29 cellular contexts compared by ENCODE assay signal in the genomic region with DNA sequence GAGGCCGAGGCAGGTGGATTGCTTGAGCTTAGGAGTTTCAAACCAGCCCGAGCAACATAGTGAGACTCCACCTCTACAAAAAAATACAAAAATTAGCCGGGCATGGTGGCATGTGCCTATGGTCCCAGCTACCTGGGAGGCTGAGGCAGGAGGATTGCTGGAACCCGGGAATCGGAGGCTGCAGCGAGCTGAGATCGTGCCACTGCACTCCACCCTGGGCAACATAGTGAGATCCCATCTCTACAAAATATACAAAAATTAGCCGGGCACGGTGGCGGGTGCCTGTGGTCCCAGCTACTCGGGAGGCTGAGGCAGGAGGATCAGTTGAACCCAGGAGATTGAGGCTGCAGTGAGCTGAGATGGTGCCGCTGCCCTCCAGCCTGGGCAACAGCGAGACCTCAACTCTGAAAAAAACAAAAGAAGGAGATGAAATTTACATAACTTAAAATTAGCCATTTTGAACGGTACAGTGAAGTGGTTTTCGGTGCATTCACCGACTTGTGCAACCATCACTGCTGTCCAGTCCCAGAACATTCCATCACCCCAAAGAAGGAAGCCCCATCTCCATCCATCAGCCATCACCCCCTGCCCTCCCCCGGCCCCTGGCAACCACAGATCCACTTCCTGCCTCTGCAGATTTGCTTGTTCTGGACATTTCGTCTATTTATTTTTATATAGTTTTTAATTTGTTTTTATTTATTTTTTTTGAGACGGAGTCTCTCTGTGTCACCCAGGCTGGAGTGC. TPM values are rescaled to one million over a fixed set of nuclear protein-coding genes. Genes with fewer than 3 reads are reported as not detected.
"Had no signal": no experiment of that assay in that cellular context is flagged by ENCODE, and none has a peak within 500 bp of the region (broad histone marks: within the 10 kb centered on the region; RNA-seq: fewer than 3 reads in every experiment).

No MANE protein-coding gene starts in this region.

- H3K36me3 Mint-ChIP-seq: activated CD8-positive, alpha-beta memory T cell treated with anti-CD3 and anti-CD28 coated beads, Interleukin-2, amount 10 ng/mL, durations not matched to agents 7 days and 5 days; activated naive CD4-positive, alpha-beta T cell treated with anti-CD3 and anti-CD28 coated beads, Interleukin-2, amount 10 ng/mL, durations not matched to agents 7 days and 5 days; naive thymus-derived CD4-positive, alpha-beta T cell had no signal

- DNase-seq: activated CD4-positive, alpha-beta T cell treated with anti-CD3 and anti-CD28 coated beads, Interleukin-2, amount 10 ng/mL, durations not matched to agents 7 days and 5 days; activated CD4-positive, CD25-positive, alpha-beta regulatory T cell treated with anti-CD3 and anti-CD28 coated beads, Interleukin-2, amount 50 U/mL, for 72 hours; activated CD8-positive, alpha-beta memory T cell treated with anti-CD3 and anti-CD28 coated beads, Interleukin-2, amount 10 ng/mL, durations not matched to agents 7 days and 5 days; activated CD8-positive, alpha-beta T cell treated with anti-CD3 and anti-CD28 coated beads for 36 hours; activated effector memory CD4-positive, alpha-beta T cell treated with anti-CD3 and anti-CD28 coated beads, Interleukin-2, amount 50 U/mL, for 16 hours; activated naive CD4-positive, alpha-beta T cell treated with anti-CD3 and anti-CD28 coated beads, Interleukin-2, amount 10 ng/mL, durations not matched to agents 7 days and 5 days; activated T-cell treated with anti-CD3 and anti-CD28 coated beads for 4 hours; anterior cingulate cortex; body of pancreas; dermis blood vessel endothelial cell; effector memory CD4-positive, alpha-beta T cell; foreskin keratinocyte; lower lobe of right lung; naive thymus-derived CD4-positive, alpha-beta T cell; occipital lobe; stimulated activated CD4-positive, alpha-beta T cell treated with anti-CD3 and anti-CD28 coated beads, Interleukin-4, amount 100 ng/mL, for 1 hour; stimulated activated naive CD4-positive, alpha-beta T cell treated with Interleukin-2 at 50 U/mL for 16 hours; T-helper 2 cell; upper lobe of right lung had no signal

- H3K4me1 Mint-ChIP-seq: activated CD4-positive, alpha-beta T cell treated with anti-CD3 and anti-CD28 coated beads, Interleukin-2, amount 10 ng/mL, durations not matched to agents 7 days and 5 days; activated CD8-positive, alpha-beta memory T cell treated with anti-CD3 and anti-CD28 coated beads, Interleukin-2, amount 10 ng/mL, durations not matched to agents 7 days and 5 days; activated naive CD4-positive, alpha-beta T cell treated with anti-CD3 and anti-CD28 coated beads, Interleukin-2, amount 10 ng/mL, durations not matched to agents 7 days and 5 days; neural crest cell had no signal

- H3K9me3 ChIP-seq: body of pancreas, lower lobe of right lung, spleen, upper lobe of right lung had no signal

- H3K4me3 Mint-ChIP-seq: activated CD4-positive, alpha-beta T cell treated with anti-CD3 and anti-CD28 coated beads, Interleukin-2, amount 10 ng/mL, durations not matched to agents 7 days and 5 days; activated CD8-positive, alpha-beta memory T cell treated with anti-CD3 and anti-CD28 coated beads, Interleukin-2, amount 10 ng/mL, durations not matched to agents 7 days and 5 days; activated CD8-positive, alpha-beta T cell treated with anti-CD3 and anti-CD28 coated beads for 36 hours; activated naive CD4-positive, alpha-beta T cell treated with anti-CD3 and anti-CD28 coated beads, Interleukin-2, amount 10 ng/mL, durations not matched to agents 7 days and 5 days; naive thymus-derived CD4-positive, alpha-beta T cell had no signal

- ATAC-seq: activated CD8-positive, alpha-beta memory T cell treated with anti-CD3 and anti-CD28 coated beads, Interleukin-2, amount 10 ng/mL, durations not matched to agents 7 days and 5 days; activated CD8-positive, alpha-beta T cell treated with anti-CD3 and anti-CD28 coated beads for 36 hours; body of pancreas; foreskin keratinocyte; left lobe of liver; lower lobe of right lung; naive thymus-derived CD4-positive, alpha-beta T cell; upper lobe of right lung had no signal

- H3K4me1 ChIP-seq: foreskin keratinocyte had no signal

- H3K27me3 ChIP-seq: cardiac muscle cell had no signal

- H3K36me3 ChIP-seq: cardiac muscle cell, lower lobe of right lung, spleen, upper lobe of right lung had no signal

- H3K4me3 ChIP-seq: body of pancreas, cardiac muscle cell, lower lobe of right lung, spleen, upper lobe of right lung had no signal

- H3K27ac ChIP-seq: body of pancreas, cardiac muscle cell, foreskin keratinocyte, lower lobe of right lung, spleen, upper lobe of right lung, VCaP had no signal

- H3K27ac Mint-ChIP-seq: activated CD4-positive, alpha-beta T cell treated with anti-CD3 and anti-CD28 coated beads, Interleukin-2, amount 10 ng/mL, durations not matched to agents 7 days and 5 days; activated CD8-positive, alpha-beta memory T cell treated with anti-CD3 and anti-CD28 coated beads, Interleukin-2, amount 10 ng/mL, durations not matched to agents 7 days and 5 days; activated CD8-positive, alpha-beta T cell treated with anti-CD3 and anti-CD28 coated beads for 36 hours; activated naive CD4-positive, alpha-beta T cell treated with anti-CD3 and anti-CD28 coated beads, Interleukin-2, amount 10 ng/mL, durations not matched to agents 7 days and 5 days; naive thymus-derived CD4-positive, alpha-beta T cell had no signal

RNA-seq across cellular contexts. Expression of gene AZU1, which starts 1.6 kb away (rescaled TPM):
- total RNA-seq: activated CD4-positive, alpha-beta T cell treated with anti-CD3 and anti-CD28 coated beads, Interleukin-2, amount 10 ng/mL, durations not matched to agents 7 days and 5 days; activated CD8-positive, alpha-beta memory T cell treated with anti-CD3 and anti-CD28 coated beads, Interleukin-2, amount 10 ng/mL, durations not matched to agents 7 days and 5 days; activated CD8-positive, alpha-beta T cell treated with anti-CD3 and anti-CD28 coated beads for 36 hours; dermis blood vessel endothelial cell; foreskin keratinocyte; glomerular endothelial cell; kidney epithelial cell had no signal
- polyA plus RNA-seq: esophagus; naive thymus-derived CD4-positive, alpha-beta T cell had no signal

RNA-seq across cellular contexts. Expression of gene PLPPR3, which starts 4.3 kb away (rescaled TPM):
- total RNA-seq: activated CD4-positive, alpha-beta T cell treated with anti-CD3 and anti-CD28 coated beads, Interleukin-2, amount 10 ng/mL, durations not matched to agents 7 days and 5 days; activated CD8-positive, alpha-beta memory T cell treated with anti-CD3 and anti-CD28 coated beads, Interleukin-2, amount 10 ng/mL, durations not matched to agents 7 days and 5 days; activated CD8-positive, alpha-beta T cell treated with anti-CD3 and anti-CD28 coated beads for 36 hours; body of pancreas; foreskin keratinocyte; left lobe of liver; mesenteric fat pad; naive thymus-derived CD4-positive, alpha-beta T cell; subcutaneous adipose tissue had no signal
- polyA plus RNA-seq: esophagus; naive thymus-derived CD4-positive, alpha-beta T cell had no signal

RNA-seq across cellular contexts. Expression of gene PRTN3, which starts 14.7 kb away (rescaled TPM):
- total RNA-seq: activated CD4-positive, alpha-beta T cell treated with anti-CD3 and anti-CD28 coated beads, Interleukin-2, amount 10 ng/mL, durations not matched to agents 7 days and 5 days; activated CD8-positive, alpha-beta memory T cell treated with anti-CD3 and anti-CD28 coated beads, Interleukin-2, amount 10 ng/mL, durations not matched to agents 7 days and 5 days; activated CD8-positive, alpha-beta T cell treated with anti-CD3 and anti-CD28 coated beads for 36 hours; dermis blood vessel endothelial cell; foreskin keratinocyte; glomerular endothelial cell; kidney epithelial cell; lower lobe of right lung; neural crest cell; occipital lobe; subcutaneous adipose tissue; upper lobe of right lung had no signal
- polyA plus RNA-seq: esophagus; foreskin keratinocyte; naive thymus-derived CD4-positive, alpha-beta T cell had no signal

RNA-seq across cellular contexts. Expression of gene ELANE, which starts 26.0 kb away (rescaled TPM):
- total RNA-seq: activated CD4-positive, alpha-beta T cell treated with anti-CD3 and anti-CD28 coated beads, Interleukin-2, amount 10 ng/mL, durations not matched to agents 7 days and 5 days; activated CD8-positive, alpha-beta memory T cell treated with anti-CD3 and anti-CD28 coated beads, Interleukin-2, amount 10 ng/mL, durations not matched to agents 7 days and 5 days; activated CD8-positive, alpha-beta T cell treated with anti-CD3 and anti-CD28 coated beads for 36 hours; body of pancreas; cardiac muscle cell; dermis blood vessel endothelial cell; foreskin keratinocyte; glomerular endothelial cell; neural crest cell; occipital lobe had no signal
- polyA plus RNA-seq: cardiac muscle cell; foreskin keratinocyte; naive thymus-derived CD4-positive, alpha-beta T cell had no signal
